13 cellular contexts compared by ENCODE assay signal in the genomic region with DNA sequence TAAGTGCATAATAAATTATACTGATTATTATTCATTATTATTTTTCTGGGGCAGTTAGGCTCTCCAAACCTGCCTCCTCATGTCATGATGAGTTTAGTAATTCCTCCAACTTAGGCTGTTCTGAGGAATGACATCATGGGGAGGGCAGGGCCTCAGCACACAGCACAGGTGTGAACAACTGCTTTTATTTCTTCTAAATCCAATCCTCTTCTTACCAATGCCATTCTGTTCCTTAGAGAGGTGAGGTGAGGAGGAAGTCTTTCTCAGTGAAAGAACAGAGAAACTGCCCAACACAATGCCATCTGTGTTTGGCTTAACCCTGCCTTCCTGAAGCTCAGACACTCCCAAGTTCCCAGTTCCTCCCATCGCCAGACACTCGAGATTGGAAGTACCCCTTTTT. TPM values are rescaled to one million over a fixed set of nuclear protein-coding genes. Genes with fewer than 3 reads are reported as not detected.
DNase-seq lines count a peak whose midpoint lies in the region; ATAC-seq and TF ChIP-seq lines count a peak whose summit lies in the region.
"Had no signal": no experiment of that assay in that cellular context is flagged by ENCODE, and none has a peak within 500 bp of the region (broad histone marks: within the 10 kb centered on the region; RNA-seq: fewer than 3 reads in every experiment).

No MANE protein-coding gene starts in this region.

- in situ Hi-C loops in mammary epithelial cell (cut with MboI; ENCODE audit: low sequenced_read_pairs in 2 of 2), result no loop called here

- H3K36me3 ChIP-seq in PC-3 (ENCODE audit: low read depth, low read length), result peaks cover 10% of the 10 kb centered on the region; the same call in 1 of the 2 replicates
- peaks cover 5% of the 10 kb centered on the region for H3K36me3 ChIP-seq in mammary epithelial cell (ENCODE audit: insufficient read depth, low read length)
- no peaks in the 10 kb centered on the region for H3K36me3 ChIP-seq in smooth muscle cell (ENCODE audit: low read depth)
- H3K36me3 ChIP-seq: neutrophil had no signal

- WGBS in mammary epithelial cell (ENCODE audit: low coverage, missing lambda C conversion rate), result 0% methylated on average over 2 of the region's 2 CpGs
- WGBS in smooth muscle cell (ENCODE audit: low lambda C conversion rate), result 64% methylated on average over 2 of the region's 2 CpGs

- H2AFZ ChIP-seq in PC-3 (ENCODE audit: low read length) (no peak overlapping the region), mammary epithelial cell (ENCODE audit: low read depth, low read length) (no peak overlapping the region), smooth muscle cell (ENCODE audit: low read depth) (no peak overlapping the region)

- peaks cover 17% of the 10 kb centered on the region for H3F3A ChIP-seq in PC-3 (ENCODE audit: low read length, unreplicated experiment)
- H3F3A ChIP-seq in smooth muscle cell (ENCODE audit: low read depth), result peaks cover 12% of the 10 kb centered on the region

- no peak overlapping the region for H3K27ac Mint-ChIP-seq in activated T-cell treated with anti-CD3 and anti-CD28 coated beads, Interleukin-2, amount 50 U/mL, for 72 hours
- H3K27ac Mint-ChIP-seq: B cell had no signal

- H3K9ac ChIP-seq in PC-3 (ENCODE audit: low read length) (no peak overlapping the region), mammary epithelial cell (ENCODE audit: insufficient read depth, low read length) (peak overlapping the region; percentile 40), smooth muscle cell (ENCODE audit: low read depth) (no peak overlapping the region)

- CTCF ChIA-PET in PC-3 (lab: Charles Lee) (interaction anchor here (0.5 kb wide), 1 partner anchor 22 kb away, joined by 9 read pairs; no protein-coding TSS in a partner anchor), mammary epithelial cell (lab: Charles Lee; ENCODE audit: low non-redundant PET) (no interaction called here)

- H3K27me3 ChIP-seq in PC-3 (ENCODE audit: low read length) (no peaks in the 10 kb centered on the region), mammary epithelial cell (ENCODE audit: insufficient read depth, low read length) (no peaks in the 10 kb centered on the region), layer of hippocampus (ENCODE audit: control insufficient read depth, insufficient read depth, low read length) (no peaks in the 10 kb centered on the region), smooth muscle cell (ENCODE audit: low read depth) (no peaks in the 10 kb centered on the region)
- H3K27me3 ChIP-seq: neutrophil had no signal

- H3K9me3 Mint-ChIP-seq in activated T-cell treated with anti-CD3 and anti-CD28 coated beads, Interleukin-2, amount 50 U/mL, for 72 hours, result no peaks in the 10 kb centered on the region

- H3K36me3 Mint-ChIP-seq in activated T-cell treated with anti-CD3 and anti-CD28 coated beads, Interleukin-2, amount 50 U/mL, for 72 hours (ENCODE audit: insufficient read depth in 2 of 2), result no peaks in the 10 kb centered on the region

- H3K4me1 ChIP-seq in PC-3 (ENCODE audit: insufficient read depth, low read length) (peaks cover 34% of the 10 kb centered on the region), mammary epithelial cell (ENCODE audit: insufficient read depth, low read length) (peaks cover 53% of the 10 kb centered on the region), smooth muscle cell (ENCODE audit: low read depth) (peaks cover 26% of the 10 kb centered on the region)

- peaks cover 12% of the 10 kb centered on the region for H3K4me1 Mint-ChIP-seq in activated T-cell treated with anti-CD3 and anti-CD28 coated beads, Interleukin-2, amount 50 U/mL, for 72 hours (ENCODE audit: low read depth)
- H3K4me1 Mint-ChIP-seq: B cell had no signal

- BruUV-seq in PC-3 (replicated peaks; lab: Mats Ljungman, UMichigan) (no TSS peak), mammary epithelial cell (replicated peaks; lab: Mats Ljungman, UMichigan) (no TSS peak)

- no peak overlapping the region for H3K4me3 ChIP-seq in PC-3 (ENCODE audit: low read length)
- no peak overlapping the region for H3K4me3 ChIP-seq in mammary epithelial cell (replicated peaks in 1 of 3; ENCODE audit: insufficient read depth in 1 of 3, low read depth in 2 of 3, low read length in 3 of 3)
- no peak overlapping the region for H3K4me3 ChIP-seq in smooth muscle cell
- H3K4me3 ChIP-seq: SK-N-MC had no signal

- dilution Hi-C loops in mammary epithelial cell (cut with HindIII; ENCODE audit: low sequenced_read_pairs), result no loop called here

- no peak for TF ChIP-seq CTCF in PC-3 (conservative IDR thresholded peaks at IDR 0.05; ENCODE audit: low read depth, low read length)
- TF ChIP-seq CTCF in mammary epithelial cell (conservative IDR thresholded peaks at IDR 0.05 in 1 of 2, IDR thresholded peaks at IDR 0.05 in 1 of 2; ENCODE audit: extremely low read depth in 1 of 2, insufficient read depth in 1 of 2, low read depth in 1 of 2, low read length in 2 of 2), result no peak
- no peak for TF ChIP-seq CTCF in smooth muscle cell (IDR thresholded peaks at IDR 0.05; ENCODE audit: borderline replicate concordance, insufficient read depth, poor library complexity, severe bottlenecking)

- no peaks in the 10 kb centered on the region for H4K20me1 ChIP-seq in PC-3 (ENCODE audit: low read length)
- H4K20me1 ChIP-seq in mammary epithelial cell (ENCODE audit: insufficient read depth, low read length), result no peaks in the 10 kb centered on the region
- peaks cover 68% of the 10 kb centered on the region for H4K20me1 ChIP-seq in smooth muscle cell (ENCODE audit: low read depth)

- H3K79me2 ChIP-seq in PC-3 (ENCODE audit: low read length) (peaks cover 13% of the 10 kb centered on the region), mammary epithelial cell (ENCODE audit: insufficient read depth, low read length) (peaks cover 19% of the 10 kb centered on the region), smooth muscle cell (ENCODE audit: low read depth) (peaks cover 13% of the 10 kb centered on the region)

- no peak overlapping the region for H3K4me3 Mint-ChIP-seq in activated T-cell treated with anti-CD3 and anti-CD28 coated beads, Interleukin-2, amount 50 U/mL, for 72 hours
- H3K4me3 Mint-ChIP-seq: B cell had no signal

- POLR2A ChIA-PET in PC-3 (lab: Charles Lee; ENCODE audit: unreplicated experiment), result no interaction called here

- H3K9me3 ChIP-seq in PC-3 (ENCODE audit: low read length) (no peaks in the 10 kb centered on the region), mammary epithelial cell (replicated peaks; ENCODE audit: insufficient read depth, low read length) (no peaks in the 10 kb centered on the region), smooth muscle cell (replicated peaks; ENCODE audit: low read depth) (no peaks in the 10 kb centered on the region)
- H3K9me3 ChIP-seq: neutrophil had no signal

- H3K9me2 ChIP-seq in PC-3 (replicated peaks; ENCODE audit: low read length), result no peaks in the 10 kb centered on the region

- H3K27ac ChIP-seq in PC-3 (ENCODE audit: low read length) (peak overlapping the region; percentile 19; the same call in 1 of the 2 replicates), mammary epithelial cell (ENCODE audit: insufficient read depth, low read depth, low read length) (peak overlapping the region; percentile 56), layer of hippocampus (ENCODE audit: low read depth, low read length) (peak overlapping the region; percentile 85), smooth muscle cell (ENCODE audit: low read depth) (peak overlapping the region; percentile 19)
- H3K27ac ChIP-seq: neutrophil, SK-N-MC had no signal

- no peak for ATAC-seq in PC-3
- ATAC-seq in HG02642 (IDR thresholded peaks at IDR 0.05; ENCODE audit: poor library complexity, unreplicated experiment), result no peak
- no peak for ATAC-seq in activated T-cell treated with anti-CD3 and anti-CD28 coated beads, Interleukin-2, amount 50 U/mL, for 72 hours (replicated peaks in 1 of 2)

- H3K4me2 ChIP-seq in PC-3 (ENCODE audit: low read length), result no peak overlapping the region
- peak overlapping the region; percentile 1 for H3K4me2 ChIP-seq in mammary epithelial cell (ENCODE audit: insufficient read depth, low read depth, low read length)
- H3K4me2 ChIP-seq in smooth muscle cell, result no peak overlapping the region

- DNase-seq in PC-3 (no peak), mammary epithelial cell (peak; percentile 72), smooth muscle cell (lab: John Stamatoyannopoulos, UW; ENCODE audit: unreplicated experiment) (no peak), NCI-H1105 treated with DMSO at 0.1 percent for 48 hours (lab: John Stamatoyannopoulos, UW) (no peak), HT-29 (ENCODE audit: low spot score) (no peak)
- DNase-seq in activated T-cell treated with anti-CD3 and anti-CD28 coated beads, Interleukin-2, amount 50 U/mL, for 72 hours, result no peak
- DNase-seq: activated CD8-positive, alpha-beta memory T cell treated with anti-CD3 and anti-CD28 coated beads, Interleukin-2, amount 50 U/mL, for 48 hours; NCI-H2171 treated with DMSO at 0.1 percent for 48 hours had no signal

- no peaks in the 10 kb centered on the region for H3K27me3 Mint-ChIP-seq in activated T-cell treated with anti-CD3 and anti-CD28 coated beads, Interleukin-2, amount 50 U/mL, for 72 hours (ENCODE audit: low read depth)
- H3K27me3 Mint-ChIP-seq: B cell had no signal

- intact Hi-C loops in PC-3 (cut with micrococcal nuclease) (no loop called here), mammary epithelial cell (cut with micrococcal nuclease) (no loop called here)

RNA-seq across cellular contexts. Expression of gene WASF2, which starts 45.4 kb away (rescaled TPM):
- total RNA-seq in PC-3 (2014; rRNA removed) (20.7 and 32.4 TPM in 2 replicates), mammary epithelial cell (100 to 1,000 TPM in 1 of 2 donors, 10 to 100 TPM in 1; 32.2 to 138 TPM), smooth muscle cell (26.7 and 34.3 TPM in 2 replicates)
- polyA plus RNA-seq in mammary epithelial cell (58.1 TPM), smooth muscle cell (46.1 and 76.2 TPM in 2 replicates)
- polyA minus RNA-seq in mammary epithelial cell, result 246 TPM
- total RNA-seq in HT-29 (2014; rRNA removed; shearing (Covaris generic)), result 21.5 and 23.9 TPM in 2 replicates
- 100 to 1,000 TPM; 146 to 197 TPM for total RNA-seq in activated T-cell treated with anti-CD3 and anti-CD28 coated beads, Interleukin-2, amount 50 U/mL, for 72 hours

Comparison
In these comparisons a context has a peak if more than half of its experiments do, and no peak if none do; other contexts are left out.
1. H3K27ac ChIP-seq: peak in every context shown above with its lines; median percentile 85 in layer of hippocampus; 56 in mammary epithelial cell; 19 in PC-3; 19 in smooth muscle cell.